Comparison of ENCODE assay signal across 9 cellular contexts in genomic region chr6:53432318-53433161, GRCh38.
DNase-seq lines count a peak whose midpoint lies in the region; ATAC-seq and TF ChIP-seq lines count a peak whose summit lies in the region.
"Had no signal": no experiment of that assay in that cellular context is flagged by ENCODE, and none has a peak within 500 bp of the region (broad histone marks: within the 10 kb centered on the region; RNA-seq: fewer than 3 reads in every experiment).

No MANE protein-coding gene starts in this region.

- H3K4me3 ChIP-seq in breast epithelium = no peak overlapping the region

- TF ChIP-seq POLR2A in breast epithelium (IDR thresholded peaks at IDR 0.05) = no peak

- H3K27me3 ChIP-seq in breast epithelium = no peaks in the 10 kb centered on the region

- intact Hi-C loops in breast epithelium (cut with DNase I; ENCODE audit: low total_unique reads) = no loop called here

- no peaks in the 10 kb centered on the region for H3K9me3 ChIP-seq in breast epithelium

- peak; percentile 91 for ATAC-seq in omental fat pad (ENCODE audit: low FRiP score)
- no peak for ATAC-seq in GM21515 (IDR thresholded peaks at IDR 0.05; ENCODE audit: unreplicated experiment)
- ATAC-seq in GM21825 (IDR thresholded peaks at IDR 0.05; ENCODE audit: unreplicated experiment) = no peak
- ATAC-seq in HG02798 (IDR thresholded peaks at IDR 0.05; ENCODE audit: poor library complexity, unreplicated experiment) = no peak

- DNase-seq in GM03348 (ENCODE audit: low spot score) (peak; percentile 58), NCI-H510A treated with DMSO at 0.1 percent for 48 hours (lab: John Stamatoyannopoulos, UW) (peak; percentile 99), breast epithelium (ENCODE audit: low spot score in 2 of 2) (no peak), omental fat pad (ENCODE audit: low spot score) (no peak)
- no peak for DNase-seq in activated T-cell treated with anti-CD3 and anti-CD28 coated beads, Interleukin-2, amount 50 U/mL, for 48 hours
- DNase-seq: NCI-H1105 had no signal

- peak overlapping the region; percentile 11 to 68 for H3K27ac ChIP-seq in breast epithelium

- H3K4me1 ChIP-seq in breast epithelium = no peaks in the 10 kb centered on the region

- no peak for TF ChIP-seq CTCF in breast epithelium (IDR thresholded peaks at IDR 0.05)
- TF ChIP-seq CTCF in omental fat pad (IDR thresholded peaks at IDR 0.05) = no peak

- no peaks in the 10 kb centered on the region for H3K36me3 ChIP-seq in breast epithelium

Comparison
In these comparisons a context has a peak if more than half of its experiments do, and no peak if none do; other contexts are left out.
1. DNase-seq: peak in GM03348 (single experiment) and NCI-H510A treated with DMSO at 0.1 percent for 48 hours (single experiment); none in breast epithelium (0 of 2), omental fat pad (single experiment) and activated T-cell treated with anti-CD3 and anti-CD28 coated beads, Interleukin-2, amount 50 U/mL, for 48 hours (0 of 2).